Comparison of ENCODE assay signal across 8 cellular contexts in the genomic region with DNA sequence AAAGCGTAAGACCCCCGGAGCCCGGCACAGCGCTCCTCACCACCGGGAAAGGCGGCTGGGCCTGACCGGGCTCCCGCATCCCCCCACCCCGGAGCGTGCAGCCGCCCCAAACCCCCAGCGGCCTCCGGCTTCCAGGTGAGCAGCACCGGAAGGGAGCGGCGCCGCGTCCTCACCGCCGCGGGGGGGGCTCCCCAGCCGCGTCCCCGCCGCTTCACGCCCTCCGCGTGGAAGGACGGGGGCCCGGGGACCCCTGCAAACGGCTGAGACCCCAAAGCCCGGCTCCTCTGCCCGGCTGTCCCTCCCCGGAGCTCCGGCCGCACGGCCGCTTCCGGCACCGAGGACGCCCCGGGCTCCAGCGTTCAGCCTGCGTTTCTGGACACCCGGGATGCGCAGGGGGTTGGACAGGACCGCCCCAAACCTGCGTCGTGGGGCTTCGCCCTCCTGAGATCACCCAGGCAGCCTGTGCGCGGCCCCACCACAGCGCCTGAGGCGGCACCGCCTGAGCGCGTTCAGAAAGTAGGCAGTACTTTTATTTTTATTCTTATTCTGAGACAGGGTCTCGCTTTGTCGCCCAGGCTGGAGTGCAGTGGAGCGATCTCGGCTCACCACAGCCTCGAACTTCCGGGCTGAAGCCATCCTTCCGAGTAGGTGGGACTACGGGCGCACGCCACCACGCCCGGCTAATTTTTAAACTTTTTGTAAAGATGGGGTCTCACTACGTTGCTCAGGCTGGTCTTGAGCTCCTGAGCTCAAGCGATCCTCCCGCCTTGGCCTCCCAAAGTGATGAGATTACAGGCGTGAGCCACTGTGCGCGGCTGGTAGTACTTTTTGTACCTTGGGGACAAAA. TPM values are rescaled to one million over a fixed set of nuclear protein-coding genes. Genes with fewer than 3 reads are reported as not detected.
DNase-seq lines count a peak whose midpoint lies in the region; ATAC-seq and TF ChIP-seq lines count a peak whose summit lies in the region.

No MANE protein-coding gene starts in this region.

- H3K27me3 ChIP-seq in BJ (ENCODE audit: control insufficient read depth, insufficient read depth, low read length) (no peaks in the 10 kb centered on the region; the same call in 1 of the 2 replicates), NT2/D1 (ENCODE audit: insufficient read depth, insufficient read length) (no peaks in the 10 kb centered on the region), gastrocnemius medialis (no peaks in the 10 kb centered on the region)

- intact Hi-C loops in Right ventricle myocardium inferior (cut with DNase I) (no loop called here), gastrocnemius medialis (cut with DNase I; ENCODE audit: low total_unique reads) (no loop called here)

- peak overlapping the region; percentile 60 for H3K4me3 ChIP-seq in BJ (ENCODE audit: low read depth, low read length)
- peak overlapping the region; percentile 63 for H3K4me3 ChIP-seq in NT2/D1 (ENCODE audit: insufficient read length, low read depth)
- H3K4me3 ChIP-seq in gastrocnemius medialis = peak overlapping the region; percentile 68 to 94 (median 70)

- DNase-seq in BJ (ENCODE audit: low read depth) (no peak), NT2/D1 (ENCODE audit: low read depth, low spot score) (no peak), Right ventricle myocardium inferior (ENCODE audit: missing footprints) (peak; percentile 86), gastrocnemius medialis (peak in 1 of 2 donors; percentile 45), NCI-H446 treated with DMSO at 0.1 percent for 48 hours (lab: John Stamatoyannopoulos, UW) (no peak)
- DNase-seq in activated naive CD4-positive, alpha-beta T cell treated with anti-CD3 and anti-CD28 coated beads, Interleukin-2, amount 50 U/mL, for 16 hours = peak; percentile 42

- ATAC-seq in HG03103 (IDR thresholded peaks at IDR 0.05; ENCODE audit: low read depth, unreplicated experiment) (peak; percentile 67), Right ventricle myocardium inferior (peak; percentile 94), gastrocnemius medialis (peak; percentile 9 to 34)

- POLR2A ChIA-PET in BJ (lab: Charles Lee) = no interaction called here

- H3K9me3 ChIP-seq in NT2/D1 (ENCODE audit: insufficient read depth, low read length) (no peaks in the 10 kb centered on the region), gastrocnemius medialis (no peaks in the 10 kb centered on the region)

- H3K4me1 ChIP-seq in NT2/D1 (ENCODE audit: insufficient read depth, insufficient read length) = peaks cover 7% of the 10 kb centered on the region
- peaks cover 16 to 22% of the 10 kb centered on the region in 2 donors for H3K4me1 ChIP-seq in gastrocnemius medialis

- TF ChIP-seq CTCF in BJ (IDR thresholded peaks at IDR 0.05; ENCODE audit: insufficient read depth, low read depth, low read length) (no peak), gastrocnemius medialis (IDR thresholded peaks at IDR 0.05 in 4 of 5, conservative IDR thresholded peaks at IDR 0.05 in 1 of 5) (no peak)

- H3K27ac ChIP-seq in gastrocnemius medialis = peak overlapping the region; percentile 81 to 87 (median 84)

- CTCF ChIA-PET in BJ (lab: Yijun Ruan, JAX) = interaction anchor here (0.6 to 1.6 kb wide), 4 partner anchors 9 to 221 kb away, joined by 3 to 6 read pairs (median 3); no protein-coding TSS in a partner anchor

- peak overlapping the region; percentile 84 for H3K9ac ChIP-seq in NT2/D1 (ENCODE audit: insufficient read length, low read depth)

- in situ Hi-C loops in GM18951 (cut with MboI; ENCODE audit: low sequenced_read_pairs, unreplicated experiment) (no loop called here), gastrocnemius medialis (cut with MboI; ENCODE audit: low sequenced_read_pairs in 4 of 4) (no loop called here)

- peak; percentile 78 for TF ChIP-seq POLR2A in GM18951 (IDR thresholded peaks at IDR 0.05; ENCODE audit: extremely low read depth, insufficient read depth, insufficient read length)
- TF ChIP-seq POLR2A in gastrocnemius medialis (IDR thresholded peaks at IDR 0.05) = peak; percentile 27 to 59

- H3K36me3 ChIP-seq in BJ (ENCODE audit: control insufficient read depth, insufficient read depth, low read length) (no peaks in the 10 kb centered on the region), NT2/D1 (ENCODE audit: insufficient read depth, insufficient read length, low read length) (no peaks in the 10 kb centered on the region), gastrocnemius medialis (no peaks in the 10 kb centered on the region)

RNA-seq across cellular contexts. Expression of a gene that starts 51.6 kb away (rescaled TPM):
- polyA plus RNA-seq in BJ (2011; rRNA removed) = 1.3 and 2.4 TPM in 2 replicates
- polyA minus RNA-seq in BJ (2011; rRNA and poly(A)+ RNA removed) = 2.8 and 3.1 TPM in 2 replicates
- total RNA-seq in Right ventricle myocardium inferior (26.6 TPM), gastrocnemius medialis (10 to 100 TPM; 11.6 to 18.2 (median 14.5) TPM)

Comparison
In these comparisons a context has a peak if more than half of its experiments do, and no peak if none do; other contexts are left out.
1. DNase-seq: peak in activated naive CD4-positive, alpha-beta T cell treated with anti-CD3 and anti-CD28 coated beads, Interleukin-2, amount 50 U/mL, for 16 hours (single experiment) and Right ventricle myocardium inferior (single experiment); none in BJ (single experiment), NT2/D1 (single experiment) and NCI-H446 treated with DMSO at 0.1 percent for 48 hours (single experiment).
2. ATAC-seq: peak in every context shown above with its lines; median percentile 94 in Right ventricle myocardium inferior; 67 in HG03103; 22 in gastrocnemius medialis.
3. Peak in every context shown above with its lines, with median percentiles within 50 percentile points of each other: H3K4me3 ChIP-seq.